22 cellular contexts compared by ENCODE assay signal in genomic region chr22:42869888-42870480, GRCh38.
"Had no signal": no experiment of that assay in that cellular context is flagged by ENCODE, and none has a peak within 500 bp of the region (broad histone marks: within the 10 kb centered on the region; RNA-seq: fewer than 3 reads in every experiment).

No MANE protein-coding gene starts in this region.

- FAIRE-seq: colon, frontal cortex, small intestine had no signal

- DNase-seq: activated CD4-positive, alpha-beta memory T cell treated with anti-CD3 and anti-CD28 coated beads for 36 hours; activated CD4-positive, alpha-beta T cell treated with anti-CD3 and anti-CD28 coated beads for 36 hours; activated CD8-positive, alpha-beta memory T cell treated with anti-CD3 and anti-CD28 coated beads, Interleukin-2, amount 10 ng/mL, durations not matched to agents 7 days and 5 days; activated naive CD4-positive, alpha-beta T cell; activated naive CD8-positive, alpha-beta T cell treated with anti-CD3 and anti-CD28 coated beads for 36 hours; activated T-cell treated with anti-CD3 and anti-CD28 coated beads, Interleukin-2, amount 50 U/mL, for 1 hour; amniotic stem cell; dorsolateral prefrontal cortex; erythroblast; left ventricle myocardium inferior; naive B cell; right cardiac atrium; small intestine; stimulated activated CD4-positive, alpha-beta T cell treated with anti-CD3 and anti-CD28 coated beads, Interleukin-15, amount 100 ng/mL, for 24 hours; stimulated activated CD4-positive, alpha-beta T cell treated with anti-CD3 and anti-CD28 coated beads, Interleukin-2, amount 100 ng/mL, for 48 hours; stimulated activated naive CD8-positive, alpha-beta T cell treated with anti-CD3 and anti-CD28 coated beads, Interleukin-15, amount 100 ng/mL, for 72 hours; T-cell had no signal

- H3K27me3 ChIP-seq: dorsolateral prefrontal cortex had no signal

- H3K9me3 ChIP-seq: left ventricle myocardium inferior, mucosa of descending colon had no signal

- ATAC-seq: activated CD4-positive, alpha-beta T cell treated with anti-CD3 and anti-CD28 coated beads for 36 hours; activated CD8-positive, alpha-beta memory T cell treated with anti-CD3 and anti-CD28 coated beads, Interleukin-2, amount 10 ng/mL, durations not matched to agents 7 days and 5 days; activated T-helper 17 cell treated with anti-CD3 and anti-CD28 coated beads, Interleukin-2, amount 50 U/mL, for 72 hours; mucosa of descending colon; right cardiac atrium; stimulated activated naive CD8-positive, alpha-beta T cell treated with anti-CD3 and anti-CD28 coated beads, Interleukin-15, amount 100 ng/mL, for 72 hours; T-cell; WTC11 had no signal

- H3K4me3 ChIP-seq: left ventricle myocardium inferior, mucosa of descending colon had no signal
